10 cellular contexts compared by ENCODE assay signal in genomic region chrX:136130931-136131843, GRCh38. TPM values are rescaled to one million over a fixed set of nuclear protein-coding genes. Genes with fewer than 3 reads are reported as not detected.
DNase-seq lines count a peak whose midpoint lies in the region; ATAC-seq and TF ChIP-seq lines count a peak whose summit lies in the region.
"Had no signal": no experiment of that assay in that cellular context is flagged by ENCODE, and none has a peak within 500 bp of the region (broad histone marks: within the 10 kb centered on the region; RNA-seq: fewer than 3 reads in every experiment).

No MANE protein-coding gene starts in this region.

- H3K4me1 Mint-ChIP-seq in progenitor cell of endocrine pancreas (ENCODE audit: low read depth), result no peaks in the 10 kb centered on the region

- peaks cover 3% of the 10 kb centered on the region for H3K9me3 Mint-ChIP-seq in progenitor cell of endocrine pancreas (ENCODE audit: low read depth)

- DNase-seq in DMS53 (lab: John Stamatoyannopoulos, UW), result peak; percentile 3
- no peak for DNase-seq in DMS53 treated with DMSO at 0.1 percent for 48 hours (lab: John Stamatoyannopoulos, UW; ENCODE audit: unreplicated experiment)
- peak; percentile 44 for DNase-seq in RKO (ENCODE audit: low spot score)
- peak; percentile 63 to 89 for DNase-seq in cardiac fibroblast (ENCODE audit: low read depth in 2 of 2)
- peak; percentile 58 for DNase-seq in skeletal muscle cell (ENCODE audit: low read depth)
- no peak for DNase-seq in progenitor cell of endocrine pancreas (ENCODE audit: low spot score, unreplicated experiment)
- no peak for DNase-seq in NCI-H345 treated with DMSO at 0.1 percent for 48 hours (lab: John Stamatoyannopoulos, UW; ENCODE audit: unreplicated experiment)
- DNase-seq: Right ventricle myocardium superior; stimulated activated CD4-positive, alpha-beta T cell treated with anti-CD3 and anti-CD28 coated beads, Interleukin-2, amount 100 ng/mL, for 48 hours had no signal

- ATAC-seq in HG03025 (IDR thresholded peaks at IDR 0.05; ENCODE audit: low FRiP score, unreplicated experiment), result no peak

- TF ChIP-seq CTCF in cardiac fibroblast (IDR thresholded peaks at IDR 0.05; ENCODE audit: low read depth, low read length), result no peak
- TF ChIP-seq CTCF in progenitor cell of endocrine pancreas (IDR thresholded peaks at IDR 0.05; ENCODE audit: unreplicated experiment), result no peak

- no peak overlapping the region for H3K4me3 Mint-ChIP-seq in progenitor cell of endocrine pancreas (ENCODE audit: low read depth)

- no peak overlapping the region for H3K4me3 ChIP-seq in cardiac fibroblast (replicated peaks in 1 of 2; ENCODE audit: low read depth in 2 of 2, low read length in 2 of 2)
- H3K4me3 ChIP-seq in skeletal muscle cell (ENCODE audit: low read depth, low read length), result no peak overlapping the region

- H3K36me3 Mint-ChIP-seq in progenitor cell of endocrine pancreas (ENCODE audit: insufficient read depth), result no peaks in the 10 kb centered on the region

- H3K27ac Mint-ChIP-seq in progenitor cell of endocrine pancreas, result no peak overlapping the region

- no peaks in the 10 kb centered on the region for H3K27me3 Mint-ChIP-seq in progenitor cell of endocrine pancreas

RNA-seq across cellular contexts. Expression of gene FHL1, which starts 16.1 kb away (rescaled TPM):
- 2.8 and 3.0 TPM in 2 replicates for total RNA-seq in progenitor cell of endocrine pancreas

Comparison
In these comparisons a context has a peak if more than half of its experiments do, and no peak if none do; other contexts are left out.
1. DNase-seq: peak in DMS53 (single experiment), RKO (single experiment), cardiac fibroblast (2 of 2) and skeletal muscle cell (single experiment); none in DMS53 treated with DMSO at 0.1 percent for 48 hours (single experiment), progenitor cell of endocrine pancreas (single experiment) and NCI-H345 treated with DMSO at 0.1 percent for 48 hours (single experiment).